ENCODE assay signal across 25 cellular contexts in the genomic region with DNA sequence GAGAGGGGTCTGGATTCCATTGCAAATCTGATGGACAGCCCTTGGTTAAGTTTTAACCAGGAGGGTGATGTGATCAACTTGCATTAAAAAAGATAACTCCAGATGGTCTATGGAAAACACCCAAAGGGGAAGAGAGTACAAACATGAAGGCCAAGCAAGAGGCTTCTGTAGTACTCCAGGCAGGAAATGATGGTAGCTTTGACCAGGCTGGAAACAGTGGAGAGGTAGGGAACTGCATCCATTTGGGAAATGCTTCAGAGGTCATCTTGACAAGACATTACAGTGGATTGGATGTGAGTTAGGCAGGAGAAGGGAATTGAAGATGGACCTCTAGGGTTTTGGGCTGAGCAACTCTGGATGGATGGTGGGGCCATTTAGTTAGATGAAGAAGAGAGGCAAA.
"Had no signal": no experiment of that assay in that cellular context is flagged by ENCODE, and none has a peak within 500 bp of the region (broad histone marks: within the 10 kb centered on the region; RNA-seq: fewer than 3 reads in every experiment).

No MANE protein-coding gene starts in this region.

- H3K27me3 ChIP-seq: colonic mucosa, esophagus squamous epithelium, gastroesophageal sphincter, heart left ventricle, hepatocyte had no signal

- H3K4me1 Mint-ChIP-seq: immature natural killer cell; naive thymus-derived CD4-positive, alpha-beta T cell had no signal

- H3K4me3 Mint-ChIP-seq: dendritic cell treated with granulocyte-macrophage colony-stimulating factor and Interleukin-4, amounts not matched to agents 40 ng/mL and 50 ng/mL, for 4 days; effector memory CD8-positive, alpha-beta T cell; immature natural killer cell; naive thymus-derived CD4-positive, alpha-beta T cell had no signal

- H3K9me3 ChIP-seq: colonic mucosa, esophagus squamous epithelium, gastroesophageal sphincter, heart left ventricle, lower lobe of right lung had no signal

- H3K4me2 ChIP-seq: hepatocyte had no signal

- H3K36me3 ChIP-seq: colonic mucosa, esophagus squamous epithelium, gastroesophageal sphincter, heart left ventricle, lower lobe of right lung had no signal

- ATAC-seq: effector memory CD8-positive, alpha-beta T cell; esophagus mucosa; gastroesophageal sphincter; heart left ventricle; left colon; left lobe of liver; left ventricle myocardium superior; lower lobe of right lung; naive thymus-derived CD4-positive, alpha-beta T cell had no signal

- H3K4me1 ChIP-seq: colonic mucosa, gastroesophageal sphincter, heart left ventricle, lower lobe of right lung had no signal

- H3K27me3 Mint-ChIP-seq: dendritic cell treated with granulocyte-macrophage colony-stimulating factor and Interleukin-4, amounts not matched to agents 40 ng/mL and 50 ng/mL, for 4 days had no signal

- H3K27ac ChIP-seq: colonic mucosa, epithelial cell of prostate, esophagus squamous epithelium, gastroesophageal sphincter, heart left ventricle, hepatocyte, lower lobe of right lung had no signal

- H3K36me3 Mint-ChIP-seq: immature natural killer cell had no signal

- H3K79me2 ChIP-seq: hepatocyte had no signal

- H3K27ac Mint-ChIP-seq: dendritic cell treated with granulocyte-macrophage colony-stimulating factor and Interleukin-4, amounts not matched to agents 40 ng/mL and 50 ng/mL, for 4 days; effector memory CD8-positive, alpha-beta T cell; immature natural killer cell; naive thymus-derived CD4-positive, alpha-beta T cell had no signal

- H3K4me3 ChIP-seq: colonic mucosa, esophagus squamous epithelium, gastroesophageal sphincter, heart left ventricle, hepatocyte, lower lobe of right lung had no signal

- DNase-seq: colonic mucosa; cortex of kidney; effector CD8-positive, alpha-beta T cell; effector memory CD8-positive, alpha-beta T cell; erythroblast; esophagus squamous epithelium; foreskin fibroblast; heart left ventricle; hypothalamus; immature natural killer cell; islet precursor cell; kidney; kidney glomerular epithelial cell; left colon; left ventricle myocardium superior; lower lobe of right lung; mesenchymal stem cell; midbrain; naive thymus-derived CD4-positive, alpha-beta T cell had no signal

- H2AFZ ChIP-seq: hepatocyte had no signal
